In genomic region chr22:30985561-30986208, GRCh38 we compare ENCODE assay signal across 2 cellular contexts.
TF ChIP-seq lines count a peak whose summit lies in the region.

No MANE protein-coding gene starts in this region.

TF ChIP-seq in GM23338, 12 proteins besides CTCF, POLR2A, EP300 and RAD21:
- TF ChIP-seq ZNF331 (CRISPR knock-in tag; IDR thresholded peaks at IDR 0.05; ENCODE audit: low read depth) (no peak), EZH2phosphoT487 (IDR thresholded peaks at IDR 0.05; ENCODE audit: unreplicated experiment) (no peak), ZNF114 (CRISPR knock-in tag; IDR thresholded peaks at IDR 0.05) (no peak), EZH2 (IDR thresholded peaks at IDR 0.05; ENCODE audit: low read depth, unreplicated experiment) (no peak), ETS1 (IDR thresholded peaks at IDR 0.05) (no peak), ZNF462 (CRISPR knock-in tag; IDR thresholded peaks at IDR 0.05) (no peak), JUNB (IDR thresholded peaks at IDR 0.05; ENCODE audit: unreplicated experiment) (no peak), POLR2AphosphoS5 (IDR thresholded peaks at IDR 0.05; ENCODE audit: low read depth) (no peak), REST (IDR thresholded peaks at IDR 0.05; ENCODE audit: unreplicated experiment) (no peak), NANOG (IDR thresholded peaks at IDR 0.05; ENCODE audit: borderline replicate concordance) (no peak), CREB1 (CRISPR knock-in tag; IDR thresholded peaks at IDR 0.05; ENCODE audit: low read depth) (no peak), STAT1 (IDR thresholded peaks at IDR 0.05; ENCODE audit: unreplicated experiment) (no peak)

TF ChIP-seq in H1, 55 proteins besides CTCF, POLR2A, EP300 and RAD21:
- no peak for TF ChIP-seq SIX5 (IDR thresholded peaks at IDR 0.05; ENCODE audit: low read depth, low read length)
- no peak for TF ChIP-seq RFX5 (IDR thresholded peaks at IDR 0.05; ENCODE audit: borderline replicate concordance, low read depth, low read length)
- TF ChIP-seq CHD1 (IDR thresholded peaks at IDR 0.05; ENCODE audit: low read depth, low read length), result no peak
- no peak for TF ChIP-seq USF2 (IDR thresholded peaks at IDR 0.05; ENCODE audit: low read length)
- TF ChIP-seq JUND (IDR thresholded peaks at IDR 0.05; ENCODE audit: low read length), result no peak
- no peak for TF ChIP-seq GABPA (IDR thresholded peaks at IDR 0.05; ENCODE audit: borderline replicate concordance, insufficient read depth, low read length)
- TF ChIP-seq HDAC6 (IDR thresholded peaks at IDR 0.05; ENCODE audit: low read depth, low read length), result no peak
- TF ChIP-seq POLR2AphosphoS5 (IDR thresholded peaks at IDR 0.05; ENCODE audit: low read depth, low read length), result no peak
- TF ChIP-seq GTF2F1 (IDR thresholded peaks at IDR 0.05; ENCODE audit: borderline replicate concordance, low read depth, low read length), result no peak
- no peak for TF ChIP-seq SAP30 (IDR thresholded peaks at IDR 0.05; ENCODE audit: insufficient read depth, insufficient replicate concordance, low read length)
- TF ChIP-seq SP1 (IDR thresholded peaks at IDR 0.05; ENCODE audit: low read depth, low read length), result no peak
- TF ChIP-seq NRF1 (IDR thresholded peaks at IDR 0.05; ENCODE audit: low read depth, low read length), result no peak
- TF ChIP-seq CBX8 (IDR thresholded peaks at IDR 0.05; ENCODE audit: borderline replicate concordance, low read depth, low read length), result no peak
